Comparison of ENCODE assay signal across 22 cellular contexts in the genomic region with DNA sequence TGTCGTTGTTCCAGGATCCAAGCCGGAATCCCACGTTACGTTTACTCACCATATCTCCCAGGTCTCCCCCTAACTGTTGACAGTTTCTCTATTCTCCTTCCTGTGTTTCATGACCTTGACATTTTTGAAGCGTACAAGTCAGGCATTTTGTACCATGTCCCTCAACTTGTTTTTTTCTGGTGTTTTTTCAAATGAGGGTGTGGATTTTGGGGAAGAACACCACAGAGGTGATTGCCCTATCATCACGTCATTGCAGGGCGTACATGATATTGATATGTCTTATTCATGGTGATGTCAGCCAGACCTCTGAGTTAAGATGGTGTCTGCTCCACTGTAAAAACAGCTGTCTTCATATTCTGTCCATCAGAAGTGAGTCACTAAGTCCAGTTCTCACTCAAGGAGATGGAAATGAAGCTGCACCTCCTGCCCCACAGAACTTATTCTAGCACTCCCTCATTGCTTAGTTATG. TPM values are rescaled to one million over a fixed set of nuclear protein-coding genes. Genes with fewer than 3 reads are reported as not detected.
DNase-seq lines count a peak whose midpoint lies in the region; ATAC-seq, FAIRE-seq and TF ChIP-seq lines count a peak whose summit lies in the region.
"Had no signal": no experiment of that assay in that cellular context is flagged by ENCODE, and none has a peak within 500 bp of the region (broad histone marks: within the 10 kb centered on the region; RNA-seq: fewer than 3 reads in every experiment).

No MANE protein-coding gene starts in this region.

- DNase-seq in GM23248 (peak; percentile 30), astrocyte (ENCODE audit: low read depth) (peak; percentile 58), epithelial cell of prostate (ENCODE audit: low read depth, low spot score) (no peak), neural crest cell (ENCODE audit: low read depth, low spot score) (no peak), activated gamma-delta T cell (lab: John Stamatoyannopoulos, UW) (no peak), cerebellum (ENCODE audit: low spot score) (no peak)
- DNase-seq in stimulated activated naive CD4-positive, alpha-beta T cell treated with Interleukin-2 at 50 U/mL for 16 hours (lab: John Stamatoyannopoulos, UW): no peak
- DNase-seq: activated CD4-positive, alpha-beta T cell treated with anti-CD3 and anti-CD28 coated beads, Interleukin-2, amount 50 U/mL, for 48 hours; anterior cingulate cortex; colonic mucosa; left cardiac atrium; mesenchymal stem cell; naive thymus-derived CD4-positive, alpha-beta T cell; NCI-H1105 treated with DMSO at 0.1 percent for 48 hours; NCI-H524 treated with DMSO at 0.1 percent for 48 hours; pancreas had no signal

- H2AFZ ChIP-seq in GM23248 (no peak overlapping the region), astrocyte (ENCODE audit: low read depth, low read length) (peak overlapping the region; percentile 23)

- H3K4me3 ChIP-seq in GM23248 (no peak overlapping the region), astrocyte (ENCODE audit: insufficient read depth, low read depth, low read length) (peak overlapping the region; percentile 2)
- H3K4me3 ChIP-seq: colonic mucosa, pancreas, SK-N-MC had no signal

- H4K20me1 ChIP-seq in GM23248 (ENCODE audit: insufficient read depth) (no peaks in the 10 kb centered on the region), astrocyte (ENCODE audit: insufficient read depth, low read length) (no peaks in the 10 kb centered on the region)

- 81 to 83% methylated on average over 7 of the region's 7 CpGs for WGBS in GM23248 (ENCODE audit: low coverage in 1 of 2, low lambda C conversion rate in 2 of 2, missing lambda C conversion rate in 2 of 2), 2 experiments

- H3K79me2 ChIP-seq in GM23248 (ENCODE audit: insufficient read depth): no peaks in the 10 kb centered on the region
- no peaks in the 10 kb centered on the region for H3K79me2 ChIP-seq in astrocyte (ENCODE audit: insufficient read depth, low read length)

- H3K36me3 Mint-ChIP-seq in astrocyte (ENCODE audit: low read depth, unreplicated experiment): peaks cover 2% of the 10 kb centered on the region
- H3K36me3 Mint-ChIP-seq in neural crest cell (ENCODE audit: low read depth): peaks cover 6% of the 10 kb centered on the region
- H3K36me3 Mint-ChIP-seq: naive thymus-derived CD4-positive, alpha-beta T cell had no signal

- H3K9ac ChIP-seq in GM23248 (no peak overlapping the region), astrocyte (ENCODE audit: low read length) (no peak overlapping the region)

- no peaks in the 10 kb centered on the region for H3F3A ChIP-seq in GM23248 (ENCODE audit: insufficient read depth)

- peak overlapping the region; percentile 54 for H3K27ac Mint-ChIP-seq in astrocyte (ENCODE audit: unreplicated experiment)
- H3K27ac Mint-ChIP-seq in neural crest cell (ENCODE audit: unreplicated experiment): peak overlapping the region; percentile 16
- H3K27ac Mint-ChIP-seq: naive thymus-derived CD4-positive, alpha-beta T cell; T-helper 2 cell treated with Interferon-gamma antibody and Interleukin-4, amounts not matched to agents 5 μg/mL and 100 μg/mL, for 36 hours had no signal

- H3K9me3 ChIP-seq in GM23248 (ENCODE audit: low read depth): no peaks in the 10 kb centered on the region
- H3K9me3 ChIP-seq in astrocyte (ENCODE audit: insufficient read depth, low read depth, low read length): no peaks in the 10 kb centered on the region
- H3K9me3 ChIP-seq: colonic mucosa, pancreas had no signal

- H3K4me2 ChIP-seq in GM23248 (ENCODE audit: unreplicated experiment): no peak overlapping the region
- H3K4me2 ChIP-seq in astrocyte (ENCODE audit: low read length): peak overlapping the region; percentile 45

- H3K36me3 ChIP-seq in GM23248 (ENCODE audit: low read depth) (no peaks in the 10 kb centered on the region), astrocyte (ENCODE audit: insufficient read depth, low read length) (no peaks in the 10 kb centered on the region)
- H3K36me3 ChIP-seq: colonic mucosa, pancreas had no signal

- TF ChIP-seq CTCF in astrocyte (IDR thresholded peaks at IDR 0.05; ENCODE audit: insufficient read depth, low read depth, low read length): no peak
- no peak for TF ChIP-seq CTCF in neural crest cell (conservative IDR thresholded peaks at IDR 0.05)

- no peak for FAIRE-seq in astrocyte (lab: Jason Lieb, UNC)
- FAIRE-seq: H1, pancreas had no signal

- H3K27ac ChIP-seq in GM23248 (no peak overlapping the region), astrocyte (ENCODE audit: low read depth, low read length) (no peak overlapping the region), epithelial cell of prostate (peak overlapping the region; percentile 19)
- H3K27ac ChIP-seq: C4-2B, colonic mucosa, pancreas, SK-N-MC had no signal

- H3K9me2 ChIP-seq in GM23248 (ENCODE audit: insufficient read depth): no peaks in the 10 kb centered on the region

- in situ Hi-C loops in GM23248 (cut with MboI): no loop called here

- no peaks in the 10 kb centered on the region for H3K9me3 Mint-ChIP-seq in astrocyte (ENCODE audit: unreplicated experiment)
- peaks cover 3% of the 10 kb centered on the region for H3K9me3 Mint-ChIP-seq in neural crest cell
- H3K9me3 Mint-ChIP-seq: naive thymus-derived CD4-positive, alpha-beta T cell; T-helper 2 cell treated with Interferon-gamma antibody and Interleukin-4, amounts not matched to agents 5 μg/mL and 100 μg/mL, for 36 hours had no signal

- no peak for ATAC-seq in HG03521 (IDR thresholded peaks at IDR 0.05; ENCODE audit: unreplicated experiment)
- ATAC-seq: left cardiac atrium; naive thymus-derived CD4-positive, alpha-beta T cell; pancreas; right cardiac atrium had no signal

- H3K4me1 Mint-ChIP-seq in astrocyte (ENCODE audit: low read depth, unreplicated experiment): peaks cover 9% of the 10 kb centered on the region
- peaks cover 58% of the 10 kb centered on the region for H3K4me1 Mint-ChIP-seq in neural crest cell

- H3K27me3 ChIP-seq in GM23248 (replicated peaks; ENCODE audit: insufficient read depth): no peaks in the 10 kb centered on the region
- H3K27me3 ChIP-seq in astrocyte (ENCODE audit: insufficient read depth, low read length): no peaks in the 10 kb centered on the region
- H3K27me3 ChIP-seq: colonic mucosa, pancreas had no signal

- H3K4me3 Mint-ChIP-seq in astrocyte (ENCODE audit: unreplicated experiment) (no peak overlapping the region), neural crest cell (no peak overlapping the region)
- H3K4me3 Mint-ChIP-seq: naive thymus-derived CD4-positive, alpha-beta T cell; T-helper 2 cell treated with Interferon-gamma antibody and Interleukin-4, amounts not matched to agents 5 μg/mL and 100 μg/mL, for 36 hours had no signal

- H3K4me1 ChIP-seq in GM23248 (ENCODE audit: insufficient read depth) (peaks cover 4% of the 10 kb centered on the region; the same call in 1 of the 2 replicates), astrocyte (ENCODE audit: insufficient read depth, low read length) (peaks cover 15% of the 10 kb centered on the region)
- H3K4me1 ChIP-seq: pancreas had no signal

- no peaks in the 10 kb centered on the region for H3K27me3 Mint-ChIP-seq in astrocyte (ENCODE audit: low read depth, unreplicated experiment)
- H3K27me3 Mint-ChIP-seq in neural crest cell (ENCODE audit: low read depth): no peaks in the 10 kb centered on the region
- H3K27me3 Mint-ChIP-seq: naive thymus-derived CD4-positive, alpha-beta T cell had no signal

RNA-seq across cellular contexts. Expression of a gene that starts 28.3 kb away (rescaled TPM):
- not detected in 2 replicates for total RNA-seq in GM23248 (2014; rRNA removed; shearing (Covaris generic))
- not detected in 2 replicates for polyA plus RNA-seq in GM23248 (2016; fragmentation: Nextera tagmentation; extraction: Ambion mirVana)
- total RNA-seq in astrocyte (0.10 and 0.34 TPM in 2 replicates), neural crest cell (279 and 293 TPM in 2 replicates), cerebellum (2.7 TPM)
- total RNA-seq: naive thymus-derived CD4-positive, alpha-beta T cell had no signal
- polyA plus RNA-seq: naive thymus-derived CD4-positive, alpha-beta T cell had no signal

RNA-seq across cellular contexts. Expression of a gene that starts 44.6 kb away (rescaled TPM):
- 12.4 and 14.4 TPM in 2 replicates for total RNA-seq in GM23248 (2014; rRNA removed; shearing (Covaris generic))
- 8.1 and 8.4 TPM in 2 replicates for polyA plus RNA-seq in GM23248 (2016; fragmentation: Nextera tagmentation; extraction: Ambion mirVana)
- 20.7 and 22.9 TPM in 2 replicates for total RNA-seq in astrocyte
- total RNA-seq in neural crest cell: 20.1 and 24.0 TPM in 2 replicates
- total RNA-seq in cerebellum: 22.2 TPM

RNA-seq across cellular contexts. Expression of a gene that starts 59.1 kb away (rescaled TPM):
- 15.6 and 71.4 TPM in 2 replicates for total RNA-seq in GM23248 (2014; rRNA removed; shearing (Covaris generic))
- polyA plus RNA-seq in GM23248 (2016; fragmentation: Nextera tagmentation; extraction: Ambion mirVana): 146 and 148 TPM in 2 replicates
- total RNA-seq in astrocyte (129 and 149 TPM in 2 replicates), neural crest cell (137 and 143 TPM in 2 replicates), cerebellum (29.1 TPM)

RNA-seq across cellular contexts. Expression of a gene that starts 59.2 kb away (rescaled TPM):
- 0.22 TPM in 1 of 2 replicates, not detected in the other for total RNA-seq in GM23248 (2014; rRNA removed; shearing (Covaris generic))
- polyA plus RNA-seq in GM23248 (2016; fragmentation: Nextera tagmentation; extraction: Ambion mirVana): 0.82 and 1.1 TPM in 2 replicates
- total RNA-seq in astrocyte: not detected in 2 replicates
- total RNA-seq in neural crest cell: 0.79 and 1.5 TPM in 2 replicates
- total RNA-seq in cerebellum: 1.4 TPM
- total RNA-seq: colonic mucosa had no signal
- polyA plus RNA-seq: naive thymus-derived CD4-positive, alpha-beta T cell had no signal

Comparison
In these comparisons a context has a peak if more than half of its experiments do, and no peak if none do; other contexts are left out.
1. DNase-seq: peak in GM23248 (single experiment) and astrocyte (single experiment); none in epithelial cell of prostate (single experiment), neural crest cell (single experiment), stimulated activated naive CD4-positive, alpha-beta T cell treated with Interleukin-2 at 50 U/mL for 16 hours (single experiment), activated gamma-delta T cell (single experiment) and cerebellum (single experiment).
2. RNA of a gene that starts 28.3 kb away (total RNA-seq): 279 to 293 TPM in neural crest cell; 2.7 TPM in cerebellum (single experiment), 0.10 to 0.34 TPM in astrocyte and not detected in GM23248; every median in the first group is over 10 times any median in the second.